In genomic region chr22:17121235-17122195, GRCh38 we compare ENCODE assay signal across 8 cellular contexts. TPM values are rescaled to one million over a fixed set of nuclear protein-coding genes. Genes with fewer than 3 reads are reported as not detected.
A peak's percentile ranks its signal among the peaks of the same experiment; 100 is the strongest.
DNase-seq lines count a peak whose midpoint lies in the region; ATAC-seq and TF ChIP-seq lines count a peak whose summit lies in the region.

Gene TMEM121B, minus strand, starts transcription at chr22:17121360. Its CDS starts 233 bp downstream, at chr22:17121127.

- peak within 1 kb of the TSS; percentile 56 to 73 (median 60) for H3K4me3 Mint-ChIP-seq in CD4-positive, CD25-positive, alpha-beta regulatory T cell

- H3K27me3 ChIP-seq in CD4-positive, CD25-positive, alpha-beta regulatory T cell (ENCODE audit: control insufficient read depth, insufficient read depth, low read length): peaks cover 8% of the 10 kb centered on the region
- peaks cover 4% of the 10 kb centered on the region for H3K27me3 ChIP-seq in HUES6 (ENCODE audit: control insufficient read depth, insufficient read depth, low read length)
- no peaks in the 10 kb centered on the region for H3K27me3 ChIP-seq in NT2/D1 (ENCODE audit: insufficient read depth, insufficient read length)
- H3K27me3 ChIP-seq in brain microvascular endothelial cell (replicated peaks): peaks cover 15% of the 10 kb centered on the region

- H3K27ac Mint-ChIP-seq in CD4-positive, CD25-positive, alpha-beta regulatory T cell: no peak within 1 kb of the TSS

- in situ Hi-C loops in brain microvascular endothelial cell (cut with HindIII; ENCODE audit: low pct_ligation_motif_present, low sequenced_read_pairs): no loop called here

- H3K4me3 ChIP-seq in CD4-positive, CD25-positive, alpha-beta regulatory T cell (ENCODE audit: low read depth, low read length): no peak within 1 kb of the TSS
- H3K4me3 ChIP-seq in HUES6 (ENCODE audit: low read depth, low read length) (peak within 1 kb of the TSS; percentile 64), NT2/D1 (ENCODE audit: insufficient read length, low read depth) (peak within 1 kb of the TSS; percentile 53), brain microvascular endothelial cell (ENCODE audit: low read depth, low read length) (peak within 1 kb of the TSS; percentile 38), skeletal muscle cell (ENCODE audit: low read depth, low read length) (peak within 1 kb of the TSS; percentile 49)

- no peak for TF ChIP-seq CTCF in brain microvascular endothelial cell (IDR thresholded peaks at IDR 0.05; ENCODE audit: low read depth, low read length, missing control alignments)

- no peaks in the 10 kb centered on the region for H3K9me3 Mint-ChIP-seq in CD4-positive, CD25-positive, alpha-beta regulatory T cell

- no peaks in the 10 kb centered on the region for H3K36me3 ChIP-seq in CD4-positive, CD25-positive, alpha-beta regulatory T cell (ENCODE audit: control insufficient read depth, insufficient read depth, low read length)
- H3K36me3 ChIP-seq in HUES6 (ENCODE audit: control insufficient read depth, insufficient read depth, low read length) (no peaks in the 10 kb centered on the region), NT2/D1 (ENCODE audit: insufficient read depth, insufficient read length, low read length) (no peaks in the 10 kb centered on the region), brain microvascular endothelial cell (replicated peaks) (no peaks in the 10 kb centered on the region)

- peaks cover 41% of the 10 kb centered on the region for H3K27me3 Mint-ChIP-seq in CD4-positive, CD25-positive, alpha-beta regulatory T cell

- no peaks in the 10 kb centered on the region for H3K36me3 Mint-ChIP-seq in CD4-positive, CD25-positive, alpha-beta regulatory T cell

- no peaks in the 10 kb centered on the region for H3K9me3 ChIP-seq in CD4-positive, CD25-positive, alpha-beta regulatory T cell (ENCODE audit: control insufficient read depth in 2 of 2, low read length in 2 of 2)
- H3K9me3 ChIP-seq in HUES6 (ENCODE audit: control insufficient read depth, insufficient read depth, low read depth, low read length) (no peaks in the 10 kb centered on the region), NT2/D1 (ENCODE audit: insufficient read depth, low read length) (no peaks in the 10 kb centered on the region)

- peaks cover 14 to 38% (median 24%) of the 10 kb centered on the region in 4 donors for H3K4me1 Mint-ChIP-seq in CD4-positive, CD25-positive, alpha-beta regulatory T cell

- ATAC-seq in CD4-positive, CD25-positive, alpha-beta regulatory T cell (ENCODE audit: low read depth in 2 of 2): no peak
- ATAC-seq in GM18868 (IDR thresholded peaks at IDR 0.05; ENCODE audit: unreplicated experiment): no peak

- peak within 1 kb of the TSS; percentile 77 for H3K9ac ChIP-seq in HUES6 (ENCODE audit: low read length)
- peak within 1 kb of the TSS; percentile 84 for H3K9ac ChIP-seq in NT2/D1 (ENCODE audit: insufficient read length, low read depth)

- peaks cover 46% of the 10 kb centered on the region for H3K4me1 ChIP-seq in CD4-positive, CD25-positive, alpha-beta regulatory T cell (ENCODE audit: control insufficient read depth, insufficient read depth, low read length, poor library complexity, severe bottlenecking)
- H3K4me1 ChIP-seq in HUES6 (ENCODE audit: control insufficient read depth, insufficient read depth, low read length) (peaks cover 22% of the 10 kb centered on the region), NT2/D1 (ENCODE audit: insufficient read depth, insufficient read length) (peaks cover 8% of the 10 kb centered on the region)

- no peak for DNase-seq in CD4-positive, CD25-positive, alpha-beta regulatory T cell
- peak; percentile 69 for DNase-seq in NT2/D1 (ENCODE audit: low read depth, low spot score)
- peak; percentile 36 for DNase-seq in brain microvascular endothelial cell
- DNase-seq in iPS-NIHi11 (ENCODE audit: low spot score): peak; percentile 89
- DNase-seq in skeletal muscle cell (ENCODE audit: low read depth): peak; percentile 15
- no peak for DNase-seq in GF-D8 (lab: John Stamatoyannopoulos, UW)

- H3K27ac ChIP-seq in CD4-positive, CD25-positive, alpha-beta regulatory T cell (ENCODE audit: insufficient read depth, low read length, poor library complexity, severe bottlenecking): no peak within 1 kb of the TSS
- H3K27ac ChIP-seq in HUES6 (ENCODE audit: low read depth, low read length) (no peak within 1 kb of the TSS), brain microvascular endothelial cell (no peak within 1 kb of the TSS)

RNA-seq across cellular contexts. Expression of gene TMEM121B, which starts in this region (rescaled TPM):
- total RNA-seq in CD4-positive, CD25-positive, alpha-beta regulatory T cell: 0.10 TPM
- under 1 TPM in 1 of 4 donors, not detected in 3; 0.03 TPM for polyA plus RNA-seq in CD4-positive, CD25-positive, alpha-beta regulatory T cell

Comparison
In these comparisons a context has a peak if more than half of its experiments do, and no peak if none do; other contexts are left out.
1. DNase-seq: peak in NT2/D1 (single experiment), brain microvascular endothelial cell (single experiment), iPS-NIHi11 (single experiment) and skeletal muscle cell (single experiment); none in CD4-positive, CD25-positive, alpha-beta regulatory T cell (0 of 3) and GF-D8 (single experiment).